Comparison of ENCODE assay signal across 1 cellular context in the genomic region with DNA sequence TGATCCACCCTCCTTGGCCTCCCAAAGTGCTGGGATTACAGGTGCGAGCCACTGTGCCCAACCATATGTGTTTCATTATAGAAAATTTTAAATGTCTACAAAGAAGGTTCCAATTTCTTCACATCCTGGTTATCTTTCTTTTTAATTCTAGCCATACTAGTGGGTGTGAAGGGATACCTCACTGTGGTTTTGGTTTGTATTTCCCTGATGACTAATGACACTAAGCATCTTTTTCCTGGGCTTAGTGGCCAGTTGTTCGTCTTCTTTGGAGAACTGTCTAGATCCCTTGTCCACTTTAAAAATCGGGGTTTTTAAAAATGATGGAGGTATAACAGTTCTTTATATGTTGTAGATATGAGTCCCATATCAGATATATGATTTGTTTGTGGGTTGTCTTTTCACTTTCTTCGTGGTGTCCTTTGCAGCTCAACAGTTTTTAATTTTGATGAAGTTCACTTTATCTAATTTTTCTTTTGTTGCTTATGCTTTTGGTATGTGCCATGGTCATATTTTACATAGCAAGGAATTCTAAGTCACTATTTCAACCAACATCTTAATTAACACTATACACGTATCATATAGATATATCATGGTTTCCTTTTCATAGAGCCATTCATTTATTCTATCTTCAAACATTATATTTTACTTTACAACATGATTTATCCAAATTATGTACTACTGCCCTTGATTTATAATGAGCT.
TF ChIP-seq lines count a peak whose summit lies in the region.

No MANE protein-coding gene starts in this region.

TF ChIP-seq in SK-N-SH treated with all-trans-retinoic acid at 6 μM for 48 hours, 23 proteins besides CTCF, POLR2A, EP300 and RAD21 (continued from another document):
- TF ChIP-seq, protein P1, sequence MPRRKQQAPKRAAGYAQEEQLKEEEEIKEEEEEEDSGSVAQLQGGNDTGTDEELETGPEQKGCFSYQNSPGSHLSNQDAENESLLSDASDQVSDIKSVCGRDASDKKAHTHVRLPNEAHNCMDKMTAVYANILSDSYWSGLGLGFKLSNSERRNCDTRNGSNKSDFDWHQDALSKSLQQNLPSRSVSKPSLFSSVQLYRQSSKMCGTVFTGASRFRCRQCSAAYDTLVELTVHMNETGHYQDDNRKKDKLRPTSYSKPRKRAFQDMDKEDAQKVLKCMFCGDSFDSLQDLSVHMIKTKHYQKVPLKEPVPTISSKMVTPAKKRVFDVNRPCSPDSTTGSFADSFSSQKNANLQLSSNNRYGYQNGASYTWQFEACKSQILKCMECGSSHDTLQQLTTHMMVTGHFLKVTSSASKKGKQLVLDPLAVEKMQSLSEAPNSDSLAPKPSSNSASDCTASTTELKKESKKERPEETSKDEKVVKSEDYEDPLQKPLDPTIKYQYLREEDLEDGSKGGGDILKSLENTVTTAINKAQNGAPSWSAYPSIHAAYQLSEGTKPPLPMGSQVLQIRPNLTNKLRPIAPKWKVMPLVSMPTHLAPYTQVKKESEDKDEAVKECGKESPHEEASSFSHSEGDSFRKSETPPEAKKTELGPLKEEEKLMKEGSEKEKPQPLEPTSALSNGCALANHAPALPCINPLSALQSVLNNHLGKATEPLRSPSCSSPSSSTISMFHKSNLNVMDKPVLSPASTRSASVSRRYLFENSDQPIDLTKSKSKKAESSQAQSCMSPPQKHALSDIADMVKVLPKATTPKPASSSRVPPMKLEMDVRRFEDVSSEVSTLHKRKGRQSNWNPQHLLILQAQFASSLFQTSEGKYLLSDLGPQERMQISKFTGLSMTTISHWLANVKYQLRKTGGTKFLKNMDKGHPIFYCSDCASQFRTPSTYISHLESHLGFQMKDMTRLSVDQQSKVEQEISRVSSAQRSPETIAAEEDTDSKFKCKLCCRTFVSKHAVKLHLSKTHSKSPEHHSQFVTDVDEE (CRISPR knock-in tag; IDR thresholded peaks at IDR 0.05): no peak
- TF ChIP-seq ZFP3 (CRISPR knock-in tag; IDR thresholded peaks at IDR 0.05): no peak
- no peak for TF ChIP-seq ZNF565 (CRISPR knock-in tag; conservative IDR thresholded peaks at IDR 0.05; ENCODE audit: low read depth)
- no peak for TF ChIP-seq BACH2 (CRISPR knock-in tag; IDR thresholded peaks at IDR 0.05; ENCODE audit: borderline replicate concordance)
- no peak for TF ChIP-seq TOX (CRISPR knock-in tag; IDR thresholded peaks at IDR 0.05; ENCODE audit: borderline replicate concordance)
